1 cellular context compared by ENCODE assay signal in genomic region chr6:107459283-107460073, GRCh38.
TF ChIP-seq lines count a peak whose summit lies in the region.

PDSS2 (minus strand) TSS chr6:107459564; CDS start chr6:107459285, 279 bp downstream.

TF ChIP-seq in HepG2, 621 proteins besides CTCF, POLR2A, EP300 and RAD21 (continued from another document and continues in another):
- TF ChIP-seq ZBTB46 (CRISPR knock-in tag; IDR thresholded peaks at IDR 0.05; ENCODE audit: borderline replicate concordance), result peak; percentile 89; the same call in 1 of the 2 replicates
- peak; percentile 42; the same call in 1 of the 2 replicates for TF ChIP-seq HOXD1 (CRISPR knock-in tag; IDR thresholded peaks at IDR 0.05)
- no peak for TF ChIP-seq ZNF160 (CRISPR knock-in tag; IDR thresholded peaks at IDR 0.05)
- peak; percentile 90 for TF ChIP-seq DRAP1 (CRISPR knock-in tag; IDR thresholded peaks at IDR 0.05)
- peak; percentile 91; the same call in 1 of the 2 replicates for TF ChIP-seq ZNF556 (CRISPR knock-in tag; IDR thresholded peaks at IDR 0.05; ENCODE audit: borderline replicate concordance)
- TF ChIP-seq CCAR2 (optimal IDR thresholded peaks at IDR 0.05; ENCODE audit: low read depth, low read length), result no peak
- peak; percentile 95 for TF ChIP-seq POLR2AphosphoS5 (IDR thresholded peaks at IDR 0.05; ENCODE audit: low read depth, low read length)
- TF ChIP-seq NKX3-1 (CRISPR knock-in tag; IDR thresholded peaks at IDR 0.05), result peak; percentile 71; the same call in 1 of the 2 replicates
- no peak for TF ChIP-seq ZNF615 (CRISPR knock-in tag; IDR thresholded peaks at IDR 0.05; ENCODE audit: borderline replicate concordance)
- TF ChIP-seq EEA1 (CRISPR knock-in tag; IDR thresholded peaks at IDR 0.05; ENCODE audit: borderline replicate concordance), result 0 out of 2 replicates have a peak, but pooled peaks have one; percentile 13
- no peak for TF ChIP-seq NAIF1 (CRISPR knock-in tag; IDR thresholded peaks at IDR 0.05; ENCODE audit: borderline replicate concordance)
- TF ChIP-seq BCL3 (CRISPR knock-in tag; IDR thresholded peaks at IDR 0.05), result peak; percentile 60; the same call in 1 of the 2 replicates
- peak; percentile 36; the same call in 1 of the 2 replicates for TF ChIP-seq ZBTB7B (CRISPR knock-in tag; IDR thresholded peaks at IDR 0.05)
- TF ChIP-seq ARID2 (CRISPR knock-in tag; IDR thresholded peaks at IDR 0.05; ENCODE audit: borderline replicate concordance), result 0 out of 2 replicates have a peak, but pooled peaks have one; percentile 50
- TF ChIP-seq ZNF788 (CRISPR knock-in tag; IDR thresholded peaks at IDR 0.05; ENCODE audit: borderline replicate concordance), result peak; percentile 86
- TF ChIP-seq HNF4A (CRISPR knock-in tag; IDR thresholded peaks at IDR 0.05), result 0 out of 2 replicates have a peak, but pooled peaks have one; percentile 26
- no peak for TF ChIP-seq ZNF260 (CRISPR knock-in tag; IDR thresholded peaks at IDR 0.05; ENCODE audit: borderline replicate concordance, low read depth)
- TF ChIP-seq NCOR1 (IDR thresholded peaks at IDR 0.05; ENCODE audit: borderline replicate concordance, low read length), result 0 out of 2 replicates have a peak, but pooled peaks have one; percentile 18
- peak; percentile 57; the same call in 1 of the 2 replicates for TF ChIP-seq ZNF3 (CRISPR knock-in tag; IDR thresholded peaks at IDR 0.05)
- peak; percentile 61; the same call in 1 of the 2 replicates for TF ChIP-seq THRA (CRISPR knock-in tag; IDR thresholded peaks at IDR 0.05; ENCODE audit: borderline replicate concordance)
- peak; percentile 81 for TF ChIP-seq ZNF350 (CRISPR knock-in tag; IDR thresholded peaks at IDR 0.05; ENCODE audit: borderline replicate concordance, low read depth)
- TF ChIP-seq SIN3B (IDR thresholded peaks at IDR 0.05; ENCODE audit: low read length), result no peak; the same call in 1 of the 2 replicates
- TF ChIP-seq ZNF44 (CRISPR knock-in tag; IDR thresholded peaks at IDR 0.05), result no peak
- TF ChIP-seq HOXA9 (CRISPR knock-in tag; IDR thresholded peaks at IDR 0.05; ENCODE audit: borderline replicate concordance), result 0 out of 2 replicates have a peak, but pooled peaks have one; percentile 69
- TF ChIP-seq AHR (CRISPR knock-in tag; IDR thresholded peaks at IDR 0.05), result peak; percentile 82
- 0 out of 2 replicates have a peak, but pooled peaks have one; percentile 71 for TF ChIP-seq ZXDC (CRISPR knock-in tag; IDR thresholded peaks at IDR 0.05)
- TF ChIP-seq ZNF891 (CRISPR knock-in tag; IDR thresholded peaks at IDR 0.05), result no peak
- TF ChIP-seq BRD4 (CRISPR knock-in tag; IDR thresholded peaks at IDR 0.05), result peak; percentile 80
- peak; percentile 58; the same call in 1 of the 2 replicates for TF ChIP-seq FOXK1 (CRISPR knock-in tag; IDR thresholded peaks at IDR 0.05; ENCODE audit: borderline replicate concordance, low read depth)
- peak; percentile 45; the same call in 1 of the 2 replicates for TF ChIP-seq DR1 (CRISPR knock-in tag; IDR thresholded peaks at IDR 0.05)
- 0 out of 2 replicates have a peak, but pooled peaks have one; percentile 0 for TF ChIP-seq ATF3 (CRISPR knock-in tag; IDR thresholded peaks at IDR 0.05)
- 0 out of 2 replicates have a peak, but pooled peaks have one; percentile 52 for TF ChIP-seq MXD4 (CRISPR knock-in tag; IDR thresholded peaks at IDR 0.05)
- TF ChIP-seq ZNF605 (CRISPR knock-in tag; IDR thresholded peaks at IDR 0.05), result peak; percentile 89
- peak; percentile 58; the same call in 1 of the 2 replicates for TF ChIP-seq FOXJ3 (CRISPR knock-in tag; IDR thresholded peaks at IDR 0.05; ENCODE audit: borderline replicate concordance)
- TF ChIP-seq ZNF18 (CRISPR knock-in tag; IDR thresholded peaks at IDR 0.05; ENCODE audit: insufficient replicate concordance), result peak; percentile 21
- no peak for TF ChIP-seq GPBP1L1 (CRISPR knock-in tag; IDR thresholded peaks at IDR 0.05)
- peak; percentile 83 for TF ChIP-seq ZNF451 (CRISPR knock-in tag; IDR thresholded peaks at IDR 0.05)
- no peak for TF ChIP-seq TIGD3 (CRISPR knock-in tag; IDR thresholded peaks at IDR 0.05; ENCODE audit: borderline replicate concordance)
- peak; percentile 95 for TF ChIP-seq MTF1 (CRISPR knock-in tag; IDR thresholded peaks at IDR 0.05)
- TF ChIP-seq GATAD1 (CRISPR knock-in tag; IDR thresholded peaks at IDR 0.05), result peak; percentile 92
- TF ChIP-seq GPN1 (CRISPR knock-in tag; IDR thresholded peaks at IDR 0.05; ENCODE audit: borderline replicate concordance), result 0 out of 2 replicates have a peak, but pooled peaks have one; percentile 18
- TF ChIP-seq GLI4 (CRISPR knock-in tag; IDR thresholded peaks at IDR 0.05; ENCODE audit: borderline replicate concordance), result no peak
- TF ChIP-seq ZNF816 (CRISPR knock-in tag; IDR thresholded peaks at IDR 0.05; ENCODE audit: borderline replicate concordance), result peak; percentile 80; the same call in 1 of the 2 replicates
- peak; percentile 64; the same call in 1 of the 2 replicates for TF ChIP-seq CREM (IDR thresholded peaks at IDR 0.05)
- TF ChIP-seq CREM (CRISPR knock-in tag; IDR thresholded peaks at IDR 0.05), result no peak
- TF ChIP-seq NONO (IDR thresholded peaks at IDR 0.05), result no peak
- peak; percentile 86; the same call in 1 of the 2 replicates for TF ChIP-seq NONO (CRISPR knock-in tag; conservative IDR thresholded peaks at IDR 0.05)
- TF ChIP-seq ZC3H4 (CRISPR knock-in tag; IDR thresholded peaks at IDR 0.05; ENCODE audit: borderline replicate concordance), result peak; percentile 53; the same call in 1 of the 2 replicates
- TF ChIP-seq MAFF (IDR thresholded peaks at IDR 0.05; ENCODE audit: low read depth, low read length), result no peak
- no peak for TF ChIP-seq PTBP1 (IDR thresholded peaks at IDR 0.05; ENCODE audit: low read depth, low read length, poor library complexity, severe bottlenecking)
- TF ChIP-seq SMYD3 (CRISPR knock-in tag; IDR thresholded peaks at IDR 0.05), result peak; percentile 91
- peak; percentile 21; the same call in 1 of the 2 replicates for TF ChIP-seq ZFP37 (CRISPR knock-in tag; IDR thresholded peaks at IDR 0.05; ENCODE audit: borderline replicate concordance)
- TF ChIP-seq AGO2 (optimal IDR thresholded peaks at IDR 0.05; ENCODE audit: low read depth, low read length), result peak; percentile 81
- TF ChIP-seq ZNF746 (CRISPR knock-in tag; IDR thresholded peaks at IDR 0.05), result peak; percentile 60; the same call in 1 of the 2 replicates
- peak; percentile 47; the same call in 1 of the 2 replicates for TF ChIP-seq ZKSCAN8 (CRISPR knock-in tag; IDR thresholded peaks at IDR 0.05; ENCODE audit: borderline replicate concordance)
- TF ChIP-seq ZSCAN20 (CRISPR knock-in tag; IDR thresholded peaks at IDR 0.05; ENCODE audit: borderline replicate concordance), result no peak
